11 cellular contexts compared by ENCODE assay signal in genomic region chr16:10870808-10871156, GRCh38. TPM values are rescaled to one million over a fixed set of nuclear protein-coding genes. Genes with fewer than 3 reads are reported as not detected.
DNase-seq lines count a peak whose midpoint lies in the region; ATAC-seq and TF ChIP-seq lines count a peak whose summit lies in the region.
"Had no signal": no experiment of that assay in that cellular context is flagged by ENCODE, and none has a peak within 500 bp of the region (broad histone marks: within the 10 kb centered on the region; RNA-seq: fewer than 3 reads in every experiment).

No MANE protein-coding gene starts in this region.

- H3K9me3 ChIP-seq in body of pancreas (no peaks in the 10 kb centered on the region), sigmoid colon (no peaks in the 10 kb centered on the region)

- H3K27me3 ChIP-seq in HL-60 (ENCODE audit: insufficient read depth, poor library complexity, severe bottlenecking) (no peaks in the 10 kb centered on the region), body of pancreas (no peaks in the 10 kb centered on the region), sigmoid colon (peaks cover 0 to 6% (median 0%) of the 10 kb centered on the region in 3 donors)

- H3K4me1 Mint-ChIP-seq in CD14-positive monocyte: peaks cover 88% of the 10 kb centered on the region

- no peak for ATAC-seq in body of pancreas
- no peak for ATAC-seq in HG03139 (IDR thresholded peaks at IDR 0.05; ENCODE audit: unreplicated experiment)
- no peak for ATAC-seq in HG03565 (IDR thresholded peaks at IDR 0.05; ENCODE audit: unreplicated experiment)

- TF ChIP-seq CTCF in CD14-positive monocyte (IDR thresholded peaks at IDR 0.05) (no peak), HL-60 (IDR thresholded peaks at IDR 0.05; ENCODE audit: insufficient read depth, low read length) (no peak), body of pancreas (IDR thresholded peaks at IDR 0.05) (no peak), sigmoid colon (IDR thresholded peaks at IDR 0.05) (no peak)

- no peak for TF ChIP-seq EP300 in sigmoid colon (IDR thresholded peaks at IDR 0.05)

- H3K27ac Mint-ChIP-seq in CD14-positive monocyte: peak overlapping the region; percentile 92 to 95 (median 94)

- no peaks in the 10 kb centered on the region for H3K36me3 Mint-ChIP-seq in CD14-positive monocyte

- DNase-seq in CD14-positive monocyte (ENCODE audit: low spot score) (no peak), HL-60 (ENCODE audit: low read depth in 1 of 2, low spot score in 1 of 2) (no peak), body of pancreas (no peak), sigmoid colon (no peak), occipital lobe (lab: John Stamatoyannopoulos, UW) (no peak), anterior cingulate cortex (lab: John Stamatoyannopoulos, UW) (no peak)
- DNase-seq: central memory CD4-positive, alpha-beta T cell; NCI-H1417 had no signal

- no peaks in the 10 kb centered on the region for H3K9me3 Mint-ChIP-seq in CD14-positive monocyte

- H3K4me3 ChIP-seq in HL-60 (replicated peaks; ENCODE audit: insufficient read depth, low read length): no peak overlapping the region
- no peak overlapping the region for H3K4me3 ChIP-seq in body of pancreas
- no peak overlapping the region for H3K4me3 ChIP-seq in sigmoid colon

- peaks cover 38% of the 10 kb centered on the region for H3K4me1 ChIP-seq in body of pancreas
- no peaks in the 10 kb centered on the region for H3K4me1 ChIP-seq in sigmoid colon

- H3K27ac ChIP-seq in HL-60 (replicated peaks) (peak overlapping the region; percentile 48), body of pancreas (peak overlapping the region in 3 of 4 donors; percentile 78 to 90 (median 87)), sigmoid colon (peak overlapping the region; percentile 8 to 65 (median 40))

- peaks cover 0 to 2% (median 0%) of the 10 kb centered on the region in 3 donors for H3K27me3 Mint-ChIP-seq in CD14-positive monocyte (ENCODE audit: low read depth in 3 of 3)

- H3K36me3 ChIP-seq in body of pancreas (replicated peaks in 1 of 2; ENCODE audit: insufficient read depth in 1 of 2, low read depth in 2 of 2) (no peaks in the 10 kb centered on the region), sigmoid colon (no peaks in the 10 kb centered on the region)

- H3K4me3 Mint-ChIP-seq in CD14-positive monocyte: no peak overlapping the region

- 80 to 82% methylated on average over 5 of the region's 5 CpGs for WGBS in body of pancreas, 2 donors
- 63 to 77% methylated on average over 5 of the region's 5 CpGs for WGBS in sigmoid colon, 2 donors

- intact Hi-C loops in CD14-positive monocyte (cut with micrococcal nuclease): loop anchor here in 1 of 2 donors (5.0 kb wide), 1 partner anchor 63 kb away; no protein-coding TSS in a partner anchor
- intact Hi-C loops in body of pancreas (cut with DNase I): no loop called here
- intact Hi-C loops in sigmoid colon (cut with DNase I): no loop called here

- no peak for TF ChIP-seq POLR2A in body of pancreas (IDR thresholded peaks at IDR 0.05)
- TF ChIP-seq POLR2A in sigmoid colon (IDR thresholded peaks at IDR 0.05): no peak

RNA-seq across cellular contexts. Expression of gene CIITA, which starts 6.2 kb away (rescaled TPM):
- polyA plus RNA-seq in CD14-positive monocyte: 10 to 100 TPM; 15.6 to 22.1 TPM
- 1 to 10 TPM; 6.5 to 6.6 TPM for total RNA-seq in body of pancreas
- total RNA-seq in sigmoid colon: 10 to 100 TPM in 2 of 4 donors, 1 to 10 TPM in 2; 4.9 to 13.6 (median 11.5) TPM
- polyA plus RNA-seq in sigmoid colon: 10 to 100 TPM in 1 of 3 donors, 1 to 10 TPM in 2; 1.2 to 53.9 (median 2.4) TPM
- total RNA-seq in occipital lobe: 0.47 TPM

RNA-seq across cellular contexts. Expression of gene TVP23A, which starts 52.2 kb away (rescaled TPM):
- polyA plus RNA-seq in CD14-positive monocyte (under 1 TPM; 0.06 to 0.17 TPM), sigmoid colon (under 1 TPM in 2 of 3 donors, not detected in 1; 0.46 to 0.98 TPM)
- total RNA-seq in body of pancreas (not detected), sigmoid colon (under 1 TPM in 3 of 4 donors, not detected in 1; 0.14 to 0.83 (median 0.71) TPM), occipital lobe (15.1 TPM)
- total RNA-seq: T-helper 2 cell treated with Interferon-gamma antibody and Interleukin-4, amounts not matched to agents 100 ng/mL and 5 ng/mL, for 36 hours had no signal
